16 cellular contexts compared by ENCODE assay signal in genomic region chr6:136411028-136411329, GRCh38.
"Had no signal": no experiment of that assay in that cellular context is flagged by ENCODE, and none has a peak within 500 bp of the region (broad histone marks: within the 10 kb centered on the region; RNA-seq: fewer than 3 reads in every experiment).

No MANE protein-coding gene starts in this region.

- H3K4me1 ChIP-seq: esophagus muscularis mucosa, gastroesophageal sphincter, prostate gland, tibial nerve had no signal

- H3K4me3 ChIP-seq: esophagus muscularis mucosa, gastroesophageal sphincter, heart left ventricle, ovary, prostate gland, spleen, tibial nerve had no signal

- H3K27ac ChIP-seq: esophagus muscularis mucosa, gastroesophageal sphincter, heart left ventricle, neutrophil, ovary, prostate gland, spleen, tibial nerve had no signal

- ATAC-seq: activated T-cell treated with anti-CD3 and anti-CD28 coated beads, Interleukin-2, amount 50 U/mL, for 4 hours; gastroesophageal sphincter; heart left ventricle; stimulated activated naive CD8-positive, alpha-beta T cell treated with anti-CD3 and anti-CD28 coated beads, Interleukin-15, Interleukin-2, amounts not matched to agents 100 U/mL and 50 U/mL, for 24 hours had no signal

- H3K9me3 ChIP-seq: esophagus muscularis mucosa, gastroesophageal sphincter, heart left ventricle, neutrophil, ovary, prostate gland, spleen, tibial nerve had no signal

- H3K36me3 ChIP-seq: esophagus muscularis mucosa, gastroesophageal sphincter, heart left ventricle, neutrophil, ovary, prostate gland, spleen, tibial nerve had no signal

- H3K27me3 ChIP-seq: esophagus muscularis mucosa, gastroesophageal sphincter, heart left ventricle, neutrophil, ovary, spleen, tibial nerve had no signal

- DNase-seq: activated CD4-positive, alpha-beta T cell treated with anti-CD3 and anti-CD28 coated beads for 4 hours; activated CD4-positive, alpha-beta T cell treated with anti-CD3 and anti-CD28 coated beads, Interleukin-2, amount 50 U/mL, for 48 hours; activated CD4-positive, CD25-positive, alpha-beta regulatory T cell; activated CD8-positive, alpha-beta memory T cell treated with anti-CD3 and anti-CD28 coated beads, Interleukin-2, amount 50 U/mL, for 48 hours; activated naive CD4-positive, alpha-beta T cell; activated T-cell treated with anti-CD3 and anti-CD28 coated beads, Interleukin-2, amount 50 U/mL, for 4 hours; heart left ventricle; ovary; spleen; stimulated activated CD4-positive, alpha-beta T cell treated with anti-CD3 and anti-CD28 coated beads, Interleukin-4, amount 100 ng/mL, for 24 hours; stimulated activated naive CD8-positive, alpha-beta T cell treated with anti-CD3 and anti-CD28 coated beads, Interleukin-15, Interleukin-2, amounts not matched to agents 100 U/mL and 50 U/mL, for 24 hours had no signal
